8 cellular contexts compared by ENCODE assay signal in the genomic region with DNA sequence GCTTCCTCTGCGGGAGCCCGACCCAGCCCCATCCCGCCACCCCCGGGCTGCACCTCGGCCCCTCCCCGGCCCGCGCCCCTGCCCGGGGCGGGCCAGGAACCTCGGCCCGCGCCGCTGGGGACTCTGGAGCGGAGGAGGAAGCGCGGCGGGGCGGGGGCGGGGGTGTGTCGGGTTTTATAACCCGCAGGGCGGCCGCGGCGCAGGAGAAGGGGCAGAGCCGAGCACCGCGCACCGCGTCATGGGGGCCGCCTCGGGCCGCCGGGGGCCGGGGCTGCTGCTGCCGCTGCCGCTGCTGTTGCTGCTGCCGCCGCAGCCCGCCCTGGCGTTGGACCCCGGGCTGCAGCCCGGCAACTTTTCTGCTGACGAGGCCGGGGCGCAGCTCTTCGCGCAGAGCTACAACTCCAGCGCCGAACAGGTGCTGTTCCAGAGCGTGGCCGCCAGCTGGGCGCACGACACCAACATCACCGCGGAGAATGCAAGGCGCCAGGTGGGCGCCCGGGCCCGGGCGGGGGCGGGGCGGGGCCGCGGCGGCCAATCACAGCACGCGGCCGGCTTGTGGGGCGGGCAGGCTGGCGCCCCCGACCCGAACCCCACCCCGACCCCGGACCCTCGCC. TPM values are rescaled to one million over a fixed set of nuclear protein-coding genes. Genes with fewer than 3 reads are reported as not detected.
DNase-seq lines count a peak whose midpoint lies in the region; ATAC-seq, FAIRE-seq and TF ChIP-seq lines count a peak whose summit lies in the region.

A gene (plus strand): TSS at position 205 of the 614 bp plus-strand sequence. CDS start 34 bp downstream, at position 239.

- H3K4me3 ChIP-seq in bronchial epithelial cell (ENCODE audit: low read depth, low read length) (peak within 1 kb of the TSS; percentile 18), kidney epithelial cell (ENCODE audit: low read depth, low read length) (peak within 1 kb of the TSS; percentile 15)

- FAIRE-seq in bronchial epithelial cell (lab: Jason Lieb, UNC), result no peak
- no peak for FAIRE-seq in RCC 7860 (lab: Jason Lieb, UNC)

- H3K36me3 ChIP-seq in bronchial epithelial cell (ENCODE audit: control insufficient read depth, insufficient read depth, low read length) (no peaks in the 10 kb centered on the region), kidney epithelial cell (ENCODE audit: control insufficient read depth, insufficient read depth, low read length) (no peaks in the 10 kb centered on the region)

- no peak for TF ChIP-seq CTCF in bronchial epithelial cell (IDR thresholded peaks at IDR 0.05; ENCODE audit: insufficient read depth, low read length, severe bottlenecking)
- no peak for TF ChIP-seq CTCF in kidney epithelial cell (IDR thresholded peaks at IDR 0.05; ENCODE audit: insufficient read depth, low read length, poor library complexity, severe bottlenecking)

- peaks cover 3% of the 10 kb centered on the region for H3K27me3 ChIP-seq in bronchial epithelial cell (ENCODE audit: control insufficient read depth, insufficient read depth, low read length)
- H3K27me3 ChIP-seq in kidney epithelial cell (ENCODE audit: control insufficient read depth, insufficient read depth, low read length), result peaks cover 22% of the 10 kb centered on the region

- no peak for ATAC-seq in GM21447 (IDR thresholded peaks at IDR 0.05; ENCODE audit: unreplicated experiment)

- peak; percentile 32 for DNase-seq in ELR (ENCODE audit: low read depth)
- DNase-seq in HuH-7 (ENCODE audit: low spot score), result peak; percentile 71
- peak; percentile 20 for DNase-seq in T follicular helper cell (ENCODE audit: low read depth)
- DNase-seq in bronchial epithelial cell (ENCODE audit: low read depth), result no peak
- DNase-seq in kidney epithelial cell (ENCODE audit: low read depth), result no peak
- peak; percentile 15 to 19 for DNase-seq in stimulated activated CD4-positive, alpha-beta T cell treated with anti-CD3 and anti-CD28 coated beads, Interleukin-2, amount 100 ng/mL, for 48 hours
- DNase-seq in RCC 7860 (ENCODE audit: low spot score), result no peak

RNA-seq across cellular contexts. Expression of the gene that starts here (rescaled TPM):
- total RNA-seq in bronchial epithelial cell, result 0.13 TPM in 1 of 2 replicates, not detected in the other
- total RNA-seq in kidney epithelial cell, result 1.5 and 1.6 TPM in 2 replicates

Comparison
In these comparisons a context has a peak if more than half of its experiments do, and no peak if none do; other contexts are left out.
1. DNase-seq: peak in ELR (single experiment), HuH-7 (single experiment), T follicular helper cell (single experiment) and stimulated activated CD4-positive, alpha-beta T cell treated with anti-CD3 and anti-CD28 coated beads, Interleukin-2, amount 100 ng/mL, for 48 hours (2 of 2); none in bronchial epithelial cell (single experiment), kidney epithelial cell (single experiment) and RCC 7860 (single experiment).